Comparison of ENCODE assay signal across 9 cellular contexts in the genomic region with DNA sequence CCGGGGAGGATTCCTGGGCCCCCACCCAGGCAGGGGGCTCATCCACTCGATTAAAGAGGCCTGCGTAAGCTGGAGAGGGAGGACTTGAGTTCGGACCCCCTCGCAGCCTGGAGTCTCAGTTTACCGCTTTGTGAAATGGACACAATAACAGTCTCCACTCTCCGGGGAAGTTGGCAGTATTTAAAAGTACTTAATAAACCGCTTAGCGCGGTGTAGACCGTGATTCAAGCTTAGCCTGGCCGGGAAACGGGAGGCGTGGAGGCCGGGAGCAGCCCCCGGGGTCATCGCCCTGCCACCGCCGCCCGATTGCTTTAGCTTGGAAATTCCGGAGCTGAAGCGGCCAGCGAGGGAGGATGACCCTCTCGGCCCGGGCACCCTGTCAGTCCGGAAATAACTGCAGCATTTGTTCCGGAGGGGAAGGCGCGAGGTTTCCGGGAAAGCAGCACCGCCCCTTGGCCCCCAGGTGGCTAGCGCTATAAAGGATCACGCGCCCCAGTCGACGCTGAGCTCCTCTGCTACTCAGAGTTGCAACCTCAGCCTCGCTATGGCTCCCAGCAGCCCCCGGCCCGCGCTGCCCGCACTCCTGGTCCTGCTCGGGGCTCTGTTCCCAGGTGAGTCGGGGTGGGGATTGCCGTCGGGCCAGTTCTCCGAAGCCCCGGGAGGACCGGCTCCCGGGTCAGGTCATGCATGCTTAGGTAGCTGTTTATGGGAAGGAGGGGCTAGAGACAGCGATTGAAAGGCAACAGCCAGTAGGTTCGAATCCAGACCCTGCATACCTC. TPM values are rescaled to one million over a fixed set of nuclear protein-coding genes. Genes with fewer than 3 reads are reported as not detected.
DNase-seq lines count a peak whose midpoint lies in the region; ATAC-seq and TF ChIP-seq lines count a peak whose summit lies in the region.
"Had no signal": no experiment of that assay in that cellular context is flagged by ENCODE, and none has a peak within 500 bp of the region (broad histone marks: within the 10 kb centered on the region; RNA-seq: fewer than 3 reads in every experiment).

A gene with protein sequence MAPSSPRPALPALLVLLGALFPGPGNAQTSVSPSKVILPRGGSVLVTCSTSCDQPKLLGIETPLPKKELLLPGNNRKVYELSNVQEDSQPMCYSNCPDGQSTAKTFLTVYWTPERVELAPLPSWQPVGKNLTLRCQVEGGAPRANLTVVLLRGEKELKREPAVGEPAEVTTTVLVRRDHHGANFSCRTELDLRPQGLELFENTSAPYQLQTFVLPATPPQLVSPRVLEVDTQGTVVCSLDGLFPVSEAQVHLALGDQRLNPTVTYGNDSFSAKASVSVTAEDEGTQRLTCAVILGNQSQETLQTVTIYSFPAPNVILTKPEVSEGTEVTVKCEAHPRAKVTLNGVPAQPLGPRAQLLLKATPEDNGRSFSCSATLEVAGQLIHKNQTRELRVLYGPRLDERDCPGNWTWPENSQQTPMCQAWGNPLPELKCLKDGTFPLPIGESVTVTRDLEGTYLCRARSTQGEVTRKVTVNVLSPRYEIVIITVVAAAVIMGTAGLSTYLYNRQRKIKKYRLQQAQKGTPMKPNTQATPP (plus strand): TSS at position 505 of the 779 bp plus-strand sequence. CDS start 40 bp downstream, at position 545.

- H3K9ac ChIP-seq in DND-41 (ENCODE audit: low read depth, low read length) = peak within 1 kb of the TSS; percentile 58
- H3K9ac ChIP-seq in liver (ENCODE audit: low read depth in 1 of 2, low read length in 2 of 2) = peak within 1 kb of the TSS; percentile 69 to 72

- H3K9me3 ChIP-seq in DND-41 (ENCODE audit: insufficient read depth, low read length, severe bottlenecking) (no peaks in the 10 kb centered on the region), MG63 (no peaks in the 10 kb centered on the region), liver (ENCODE audit: control insufficient read depth in 4 of 4, low read length in 3 of 4) (no peaks in the 10 kb centered on the region)

- peak within 1 kb of the TSS; percentile 89 for H2AFZ ChIP-seq in DND-41 (ENCODE audit: low read depth, low read length)

- peak within 1 kb of the TSS; percentile 65 for H3K27ac ChIP-seq in DND-41 (ENCODE audit: low read length)
- peak within 1 kb of the TSS; percentile 95 to 97 for H3K27ac ChIP-seq in liver (ENCODE audit: low read depth in 1 of 2, low read length in 2 of 2)
- H3K27ac ChIP-seq: epithelial cell of prostate had no signal

- peak in 1 of 2 donors; percentile 51 for TF ChIP-seq RAD21 in liver (IDR thresholded peaks at IDR 0.05)

- H4K20me1 ChIP-seq in DND-41 (ENCODE audit: insufficient read depth, low read length) = no peaks in the 10 kb centered on the region

- H3K4me2 ChIP-seq in DND-41 (ENCODE audit: insufficient read depth, low read length) = peak within 1 kb of the TSS; percentile 70

- peak; percentile 24 for TF ChIP-seq CTCF in DND-41 (IDR thresholded peaks at IDR 0.05; ENCODE audit: borderline replicate concordance, extremely low read depth, low read length, poor library complexity, severe bottlenecking)
- no peak for TF ChIP-seq CTCF in choroid plexus epithelial cell (conservative IDR thresholded peaks at IDR 0.05; ENCODE audit: low read depth, low read length)
- peak; percentile 26 for TF ChIP-seq CTCF in liver (IDR thresholded peaks at IDR 0.05; ENCODE audit: low read depth, low read length, missing input control)

- 2% methylated on average over 51 of the region's 51 CpGs for WGBS in liver

- peak within 1 kb of the TSS; percentile 26 to 70 for H3K4me3 ChIP-seq in DND-41 (ENCODE audit: low read depth in 1 of 2, low read length in 2 of 2)
- peak within 1 kb of the TSS; percentile 25 for H3K4me3 ChIP-seq in MG63
- H3K4me3 ChIP-seq in choroid plexus epithelial cell (ENCODE audit: low read depth, low read length) = peak within 1 kb of the TSS; percentile 81
- peak within 1 kb of the TSS; percentile 76 to 88 (median 76) for H3K4me3 ChIP-seq in liver (ENCODE audit: low read depth in 1 of 3, low read length in 3 of 3)

- peaks cover 5% of the 10 kb centered on the region; the same call in 1 of the 2 replicates for H3K36me3 ChIP-seq in DND-41 (ENCODE audit: insufficient read depth, low read length)
- no peaks in the 10 kb centered on the region for H3K36me3 ChIP-seq in MG63
- H3K36me3 ChIP-seq in liver (ENCODE audit: control insufficient read depth in 4 of 4, insufficient read depth in 3 of 4, low read depth in 1 of 4, low read length in 3 of 4) = peaks cover 4 to 12% (median 7%) of the 10 kb centered on the region in 4 donors

- H3K27me3 ChIP-seq in DND-41 (ENCODE audit: insufficient read depth, low read length, poor library complexity) (peaks cover 5% of the 10 kb centered on the region), MG63 (no peaks in the 10 kb centered on the region), liver (ENCODE audit: control insufficient read depth in 4 of 4, insufficient read depth in 4 of 4, low read length in 3 of 4) (no peaks in the 10 kb centered on the region)

- H3K4me1 ChIP-seq in DND-41 (ENCODE audit: insufficient read depth, low read length) (peaks cover 32% of the 10 kb centered on the region), liver (ENCODE audit: control insufficient read depth in 4 of 4, insufficient read depth in 4 of 4, low read length in 3 of 4) (peaks cover 6 to 19% (median 12%) of the 10 kb centered on the region in 4 donors)

- ATAC-seq in DND-41 (ENCODE audit: insufficient read depth, low read depth) (peak; percentile 91), GM21447 (IDR thresholded peaks at IDR 0.05; ENCODE audit: unreplicated experiment) (peak; percentile 56)

- peak; percentile 80 for DNase-seq in DND-41
- DNase-seq in MG63 = peak; percentile 68
- DNase-seq in activated CD4-positive, CD25-positive, alpha-beta regulatory T cell treated with anti-CD3 and anti-CD28 coated beads, Interleukin-2, amount 50 U/mL, for 72 hours = peak; percentile 75
- peak; percentile 95 for DNase-seq in choroid plexus epithelial cell (ENCODE audit: low read depth)
- peak; percentile 61 to 70 (median 61) for DNase-seq in stimulated activated CD4-positive, alpha-beta T cell treated with anti-CD3 and anti-CD28 coated beads, TNF-alpha, amount 100 ng/mL, for 48 hours (ENCODE audit: low read depth in 3 of 3)
- no peak for DNase-seq in NCI-H446 (lab: John Stamatoyannopoulos, UW)

- H3K79me2 ChIP-seq in DND-41 (ENCODE audit: insufficient read depth, low read length) = no peaks in the 10 kb centered on the region

TF ChIP-seq in liver, 16 proteins besides CTCF, POLR2A, EP300 and RAD21 (continues in another document):
- TF ChIP-seq EGR1 (IDR thresholded peaks at IDR 0.05; ENCODE audit: low read depth in 2 of 2) (peak; percentile 70 to 86), FOXA2 (IDR thresholded peaks at IDR 0.05) (no peak), NR2F2 (IDR thresholded peaks at IDR 0.05) (peak; percentile 95), GABPA (IDR thresholded peaks at IDR 0.05 in 1 of 2, conservative IDR thresholded peaks at IDR 0.05 in 1 of 2) (peak; percentile 50 to 83), TAF1 (conservative IDR thresholded peaks at IDR 0.05) (peak; percentile 86), YY1 (IDR thresholded peaks at IDR 0.05) (peak; percentile 70), FOXA1 (IDR thresholded peaks at IDR 0.05) (peak; percentile 14), JUND (IDR thresholded peaks at IDR 0.05) (peak in 1 of 2 donors; percentile 58), ZBTB33 (IDR thresholded peaks at IDR 0.05) (peak; percentile 75), RXRA (IDR thresholded peaks at IDR 0.05) (peak; percentile 94 to 97), HNF4G (IDR thresholded peaks at IDR 0.05) (no peak)
- TF ChIP-seq, protein P1, sequence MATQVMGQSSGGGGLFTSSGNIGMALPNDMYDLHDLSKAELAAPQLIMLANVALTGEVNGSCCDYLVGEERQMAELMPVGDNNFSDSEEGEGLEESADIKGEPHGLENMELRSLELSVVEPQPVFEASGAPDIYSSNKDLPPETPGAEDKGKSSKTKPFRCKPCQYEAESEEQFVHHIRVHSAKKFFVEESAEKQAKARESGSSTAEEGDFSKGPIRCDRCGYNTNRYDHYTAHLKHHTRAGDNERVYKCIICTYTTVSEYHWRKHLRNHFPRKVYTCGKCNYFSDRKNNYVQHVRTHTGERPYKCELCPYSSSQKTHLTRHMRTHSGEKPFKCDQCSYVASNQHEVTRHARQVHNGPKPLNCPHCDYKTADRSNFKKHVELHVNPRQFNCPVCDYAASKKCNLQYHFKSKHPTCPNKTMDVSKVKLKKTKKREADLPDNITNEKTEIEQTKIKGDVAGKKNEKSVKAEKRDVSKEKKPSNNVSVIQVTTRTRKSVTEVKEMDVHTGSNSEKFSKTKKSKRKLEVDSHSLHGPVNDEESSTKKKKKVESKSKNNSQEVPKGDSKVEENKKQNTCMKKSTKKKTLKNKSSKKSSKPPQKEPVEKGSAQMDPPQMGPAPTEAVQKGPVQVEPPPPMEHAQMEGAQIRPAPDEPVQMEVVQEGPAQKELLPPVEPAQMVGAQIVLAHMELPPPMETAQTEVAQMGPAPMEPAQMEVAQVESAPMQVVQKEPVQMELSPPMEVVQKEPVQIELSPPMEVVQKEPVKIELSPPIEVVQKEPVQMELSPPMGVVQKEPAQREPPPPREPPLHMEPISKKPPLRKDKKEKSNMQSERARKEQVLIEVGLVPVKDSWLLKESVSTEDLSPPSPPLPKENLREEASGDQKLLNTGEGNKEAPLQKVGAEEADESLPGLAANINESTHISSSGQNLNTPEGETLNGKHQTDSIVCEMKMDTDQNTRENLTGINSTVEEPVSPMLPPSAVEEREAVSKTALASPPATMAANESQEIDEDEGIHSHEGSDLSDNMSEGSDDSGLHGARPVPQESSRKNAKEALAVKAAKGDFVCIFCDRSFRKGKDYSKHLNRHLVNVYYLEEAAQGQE (IDR thresholded peaks at IDR 0.05) = peak; percentile 70

RNA-seq across cellular contexts. Expression of the gene that starts here (rescaled TPM):
- 3.8 and 5.1 TPM in 2 replicates for total RNA-seq in MG63 (2014; rRNA removed; shearing (Covaris generic); ENCODE audit: low replicate concordance)
- 10 to 100 TPM; 20.5 to 26.3 TPM for total RNA-seq in liver
- 10 to 100 TPM in 1 of 2 donors, 1 to 10 TPM in 1; 7.8 to 19.1 TPM for polyA plus RNA-seq in liver

Comparison
In these comparisons a context has a peak if more than half of its experiments do, and no peak if none do; other contexts are left out.
1. DNase-seq: peak in DND-41 (single experiment), MG63 (single experiment), activated CD4-positive, CD25-positive, alpha-beta regulatory T cell treated with anti-CD3 and anti-CD28 coated beads, Interleukin-2, amount 50 U/mL, for 72 hours (single experiment), choroid plexus epithelial cell (single experiment) and stimulated activated CD4-positive, alpha-beta T cell treated with anti-CD3 and anti-CD28 coated beads, TNF-alpha, amount 100 ng/mL, for 48 hours (3 of 3); none in NCI-H446 (0 of 2).
2. H3K4me3 ChIP-seq: peak in every context shown above with its lines; median percentile 81 in choroid plexus epithelial cell; 76 in liver; 48 in DND-41; 25 in MG63.